ENCODE assay signal across 1 cellular context in the genomic region with DNA sequence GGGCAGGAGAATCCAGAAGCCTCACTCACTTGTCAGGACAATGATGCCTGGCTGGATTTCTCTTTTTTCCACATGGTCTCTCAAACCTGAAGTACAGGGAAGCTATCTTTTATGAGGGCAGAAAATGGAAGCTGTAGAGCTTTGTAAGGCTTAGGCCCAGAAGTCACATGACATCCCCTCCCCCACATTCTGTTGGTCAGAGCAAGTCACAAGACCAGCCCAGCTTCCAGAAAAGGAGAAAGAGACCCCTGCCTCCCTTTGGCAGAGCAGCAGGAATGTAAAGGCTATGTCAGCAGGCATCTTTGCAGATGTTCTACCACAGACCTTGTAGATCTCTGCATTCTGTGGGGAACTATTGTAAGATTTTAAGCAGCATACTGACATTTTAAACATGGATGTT.
TF ChIP-seq lines count a peak whose summit lies in the region.

No MANE protein-coding gene starts in this region.

TF ChIP-seq in H1, 55 proteins besides CTCF, POLR2A, EP300 and RAD21 (continued from another document):
- TF ChIP-seq, protein P1, sequence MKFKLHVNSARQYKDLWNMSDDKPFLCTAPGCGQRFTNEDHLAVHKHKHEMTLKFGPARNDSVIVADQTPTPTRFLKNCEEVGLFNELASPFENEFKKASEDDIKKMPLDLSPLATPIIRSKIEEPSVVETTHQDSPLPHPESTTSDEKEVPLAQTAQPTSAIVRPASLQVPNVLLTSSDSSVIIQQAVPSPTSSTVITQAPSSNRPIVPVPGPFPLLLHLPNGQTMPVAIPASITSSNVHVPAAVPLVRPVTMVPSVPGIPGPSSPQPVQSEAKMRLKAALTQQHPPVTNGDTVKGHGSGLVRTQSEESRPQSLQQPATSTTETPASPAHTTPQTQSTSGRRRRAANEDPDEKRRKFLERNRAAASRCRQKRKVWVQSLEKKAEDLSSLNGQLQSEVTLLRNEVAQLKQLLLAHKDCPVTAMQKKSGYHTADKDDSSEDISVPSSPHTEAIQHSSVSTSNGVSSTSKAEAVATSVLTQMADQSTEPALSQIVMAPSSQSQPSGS (IDR thresholded peaks at IDR 0.05; ENCODE audit: low read length), result no peak
TF ChIP-seq in H1: peak in this region for 1.
